Comparison of ENCODE assay signal across 2 cellular contexts in the genomic region with DNA sequence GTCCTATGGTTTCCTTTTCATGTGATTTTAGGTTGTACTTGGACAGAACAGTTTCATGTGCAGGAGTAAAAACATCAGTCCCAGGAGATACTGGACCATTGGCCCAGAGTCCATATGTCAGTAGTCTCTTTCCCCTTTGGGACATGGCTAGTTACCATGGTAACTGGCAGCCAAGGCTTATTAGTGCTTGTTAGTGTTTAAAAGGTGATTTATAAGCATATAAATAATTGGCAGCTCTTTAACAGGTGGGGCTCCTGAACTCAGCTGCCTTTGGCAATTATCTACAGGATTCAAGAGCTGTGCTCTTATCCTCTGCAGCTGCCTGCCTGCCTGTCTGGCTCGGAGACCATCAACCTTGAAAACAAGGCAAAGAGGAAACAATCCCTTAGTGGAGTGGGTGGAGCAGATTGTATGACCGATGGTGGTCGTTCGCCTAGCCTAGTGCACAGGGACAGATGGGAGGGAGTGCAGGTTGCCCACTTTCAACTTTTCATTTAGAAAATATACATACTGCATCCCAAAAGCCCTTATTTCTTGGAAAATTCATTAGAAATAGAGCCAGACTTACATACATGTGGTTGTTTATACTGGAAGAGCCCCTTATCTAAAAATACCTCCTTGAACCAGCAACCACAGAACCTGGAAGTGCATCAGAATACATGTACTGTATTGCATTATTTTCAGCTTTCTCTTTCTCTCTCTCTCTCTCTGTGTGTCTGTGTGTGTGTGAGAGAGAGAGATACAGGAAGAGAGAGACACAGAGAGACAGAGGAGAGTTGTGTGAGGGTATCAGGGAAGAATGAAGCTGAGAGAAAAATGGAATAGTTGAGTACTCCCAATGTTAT.
TF ChIP-seq lines count a peak whose summit lies in the region.

No MANE protein-coding gene starts in this region.

TF ChIP-seq in SK-N-SH, 30 proteins besides CTCF, POLR2A, EP300 and RAD21 (continued from another document):
- TF ChIP-seq FOXM1 (IDR thresholded peaks at IDR 0.05; ENCODE audit: low read depth) (no peak), YY1 (IDR thresholded peaks at IDR 0.05; ENCODE audit: low read depth) (no peak), MEF2A (IDR thresholded peaks at IDR 0.05; ENCODE audit: borderline replicate concordance, low read depth) (no peak), REST (IDR thresholded peaks at IDR 0.05; ENCODE audit: low read depth, low read length) (no peak)

TF ChIP-seq in SK-N-SH treated with all-trans-retinoic acid at 6 μM for 48 hours, 23 proteins besides CTCF, POLR2A, EP300 and RAD21 (continued from another document):
- TF ChIP-seq ZC3H10 (CRISPR knock-in tag; IDR thresholded peaks at IDR 0.05), result no peak
- no peak for TF ChIP-seq CREB5 (CRISPR knock-in tag; IDR thresholded peaks at IDR 0.05; ENCODE audit: low read depth)
- no peak for TF ChIP-seq PATZ1 (CRISPR knock-in tag; IDR thresholded peaks at IDR 0.05; ENCODE audit: borderline replicate concordance)
- TF ChIP-seq ARNTL (CRISPR knock-in tag; IDR thresholded peaks at IDR 0.05; ENCODE audit: borderline replicate concordance, low read depth), result no peak
- no peak for TF ChIP-seq ISL1 (CRISPR knock-in tag; IDR thresholded peaks at IDR 0.05)
- no peak for TF ChIP-seq ZFP30 (CRISPR knock-in tag; IDR thresholded peaks at IDR 0.05)
- no peak for TF ChIP-seq ZNF8 (CRISPR knock-in tag; IDR thresholded peaks at IDR 0.05)
- TF ChIP-seq, protein P1, sequence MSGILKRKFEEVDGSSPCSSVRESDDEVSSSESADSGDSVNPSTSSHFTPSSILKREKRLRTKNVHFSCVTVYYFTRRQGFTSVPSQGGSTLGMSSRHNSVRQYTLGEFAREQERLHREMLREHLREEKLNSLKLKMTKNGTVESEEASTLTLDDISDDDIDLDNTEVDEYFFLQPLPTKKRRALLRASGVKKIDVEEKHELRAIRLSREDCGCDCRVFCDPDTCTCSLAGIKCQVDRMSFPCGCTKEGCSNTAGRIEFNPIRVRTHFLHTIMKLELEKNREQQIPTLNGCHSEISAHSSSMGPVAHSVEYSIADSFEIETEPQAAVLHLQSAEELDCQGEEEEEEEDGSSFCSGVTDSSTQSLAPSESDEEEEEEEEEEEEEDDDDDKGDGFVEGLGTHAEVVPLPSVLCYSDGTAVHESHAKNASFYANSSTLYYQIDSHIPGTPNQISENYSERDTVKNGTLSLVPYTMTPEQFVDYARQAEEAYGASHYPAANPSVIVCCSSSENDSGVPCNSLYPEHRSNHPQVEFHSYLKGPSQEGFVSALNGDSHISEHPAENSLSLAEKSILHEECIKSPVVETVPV (CRISPR knock-in tag; IDR thresholded peaks at IDR 0.05), result no peak
- no peak for TF ChIP-seq TOX (CRISPR knock-in tag; IDR thresholded peaks at IDR 0.05; ENCODE audit: borderline replicate concordance)
- no peak for TF ChIP-seq POU6F1 (CRISPR knock-in tag; IDR thresholded peaks at IDR 0.05; ENCODE audit: borderline replicate concordance, low read depth)
- no peak for TF ChIP-seq SNAI2 (CRISPR knock-in tag; IDR thresholded peaks at IDR 0.05)
- TF ChIP-seq, protein P2, sequence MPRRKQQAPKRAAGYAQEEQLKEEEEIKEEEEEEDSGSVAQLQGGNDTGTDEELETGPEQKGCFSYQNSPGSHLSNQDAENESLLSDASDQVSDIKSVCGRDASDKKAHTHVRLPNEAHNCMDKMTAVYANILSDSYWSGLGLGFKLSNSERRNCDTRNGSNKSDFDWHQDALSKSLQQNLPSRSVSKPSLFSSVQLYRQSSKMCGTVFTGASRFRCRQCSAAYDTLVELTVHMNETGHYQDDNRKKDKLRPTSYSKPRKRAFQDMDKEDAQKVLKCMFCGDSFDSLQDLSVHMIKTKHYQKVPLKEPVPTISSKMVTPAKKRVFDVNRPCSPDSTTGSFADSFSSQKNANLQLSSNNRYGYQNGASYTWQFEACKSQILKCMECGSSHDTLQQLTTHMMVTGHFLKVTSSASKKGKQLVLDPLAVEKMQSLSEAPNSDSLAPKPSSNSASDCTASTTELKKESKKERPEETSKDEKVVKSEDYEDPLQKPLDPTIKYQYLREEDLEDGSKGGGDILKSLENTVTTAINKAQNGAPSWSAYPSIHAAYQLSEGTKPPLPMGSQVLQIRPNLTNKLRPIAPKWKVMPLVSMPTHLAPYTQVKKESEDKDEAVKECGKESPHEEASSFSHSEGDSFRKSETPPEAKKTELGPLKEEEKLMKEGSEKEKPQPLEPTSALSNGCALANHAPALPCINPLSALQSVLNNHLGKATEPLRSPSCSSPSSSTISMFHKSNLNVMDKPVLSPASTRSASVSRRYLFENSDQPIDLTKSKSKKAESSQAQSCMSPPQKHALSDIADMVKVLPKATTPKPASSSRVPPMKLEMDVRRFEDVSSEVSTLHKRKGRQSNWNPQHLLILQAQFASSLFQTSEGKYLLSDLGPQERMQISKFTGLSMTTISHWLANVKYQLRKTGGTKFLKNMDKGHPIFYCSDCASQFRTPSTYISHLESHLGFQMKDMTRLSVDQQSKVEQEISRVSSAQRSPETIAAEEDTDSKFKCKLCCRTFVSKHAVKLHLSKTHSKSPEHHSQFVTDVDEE (CRISPR knock-in tag; IDR thresholded peaks at IDR 0.05), result no peak
- no peak for TF ChIP-seq OSR1 (CRISPR knock-in tag; IDR thresholded peaks at IDR 0.05)
